8 cellular contexts compared by ENCODE assay signal in genomic region chr10:3935141-3935540, GRCh38.
DNase-seq lines count a peak whose midpoint lies in the region; ATAC-seq and TF ChIP-seq lines count a peak whose summit lies in the region.

No MANE protein-coding gene starts in this region.

- H3K4me2 ChIP-seq in OCI-LY7 (ENCODE audit: low read length), result no peak overlapping the region
- no peak overlapping the region for H3K4me2 ChIP-seq in trophoblast cell (ENCODE audit: low read length)

- intact Hi-C loops in OCI-LY7 (cut with micrococcal nuclease; ENCODE audit: unreplicated experiment), result no loop called here

- H3K9me2 ChIP-seq in OCI-LY7 (ENCODE audit: insufficient read depth, low read length), result no peaks in the 10 kb centered on the region

- no peaks in the 10 kb centered on the region for H3K4me1 ChIP-seq in rectal smooth muscle tissue (ENCODE audit: control insufficient read depth, insufficient read depth, low read length)
- H3K4me1 ChIP-seq in OCI-LY7 (ENCODE audit: insufficient read depth, low read length, poor library complexity, severe bottlenecking), result no peaks in the 10 kb centered on the region
- no peaks in the 10 kb centered on the region for H3K4me1 ChIP-seq in trophoblast cell (ENCODE audit: control insufficient read depth in 1 of 2, insufficient read depth in 2 of 2, low read length in 2 of 2)

- H3K4ac ChIP-seq in trophoblast cell (ENCODE audit: low read depth, low read length), result no peak overlapping the region

- ATAC-seq in GM18867 (IDR thresholded peaks at IDR 0.05; ENCODE audit: unreplicated experiment) (peak; percentile 99), HG02981 (IDR thresholded peaks at IDR 0.05; ENCODE audit: unreplicated experiment) (peak; percentile 98)

- DNase-seq in activated CD4-positive, alpha-beta T cell treated with anti-CD3 and anti-CD28 coated beads, Interleukin-2, amount 50 U/mL, for 4 hours, result peak; percentile 69 to 77
- peak; percentile 16 for DNase-seq in epithelial cell of proximal tubule (ENCODE audit: low read depth)
- DNase-seq in OCI-LY7 (ENCODE audit: low spot score), result no peak
- no peak for DNase-seq in NCI-H69 (lab: John Stamatoyannopoulos, UW)
- no peak for DNase-seq in trophoblast cell

- H4K8ac ChIP-seq in trophoblast cell (ENCODE audit: low read depth, low read length), result no peak overlapping the region

- POLR2A ChIA-PET in OCI-LY7 (lab: Charles Lee), result no interaction called here

- no peaks in the 10 kb centered on the region for H3K9me3 ChIP-seq in OCI-LY7 (ENCODE audit: low read length)
- no peaks in the 10 kb centered on the region for H3K9me3 ChIP-seq in trophoblast cell (ENCODE audit: insufficient read depth, low read depth, low read length)

- CTCF ChIA-PET in OCI-LY7 (lab: Charles Lee; ENCODE audit: unreplicated experiment), result no interaction called here

- BruUV-seq in OCI-LY7 (replicated peaks; lab: Mats Ljungman, UMichigan), result no TSS peak

- no peak overlapping the region for H3K18ac ChIP-seq in trophoblast cell (ENCODE audit: low read length)

- H4K12ac ChIP-seq in trophoblast cell (ENCODE audit: low read depth, low read length), result no peak overlapping the region

- H2BK12ac ChIP-seq in trophoblast cell (ENCODE audit: low read length), result no peak overlapping the region

- WGBS in trophoblast cell (ENCODE audit: extremely low coverage, insufficient coverage, insufficient read length), result no CpG with 5 or more reads among the region's 11 CpGs

- no peak overlapping the region for H2BK5ac ChIP-seq in trophoblast cell (ENCODE audit: low read depth, low read length, poor library complexity)

- no peak overlapping the region for H2AK5ac ChIP-seq in trophoblast cell (ENCODE audit: low read length)

- H2AFZ ChIP-seq in OCI-LY7 (ENCODE audit: low read length) (no peak overlapping the region), trophoblast cell (ENCODE audit: insufficient read depth, low read length, poor library complexity) (no peak overlapping the region)

- no peak overlapping the region for H3K23ac ChIP-seq in trophoblast cell (ENCODE audit: low read length)

- H3K79me2 ChIP-seq in OCI-LY7 (ENCODE audit: insufficient read depth, low read depth, low read length) (no peaks in the 10 kb centered on the region), trophoblast cell (ENCODE audit: control insufficient read depth, insufficient read depth, low read length, poor library complexity) (no peaks in the 10 kb centered on the region)

- no peak overlapping the region for H4K91ac ChIP-seq in trophoblast cell (ENCODE audit: low read depth, low read length)

- no peak overlapping the region for H3K14ac ChIP-seq in trophoblast cell (ENCODE audit: low read length)

- no peak overlapping the region for H2BK120ac ChIP-seq in trophoblast cell (ENCODE audit: insufficient read depth, low read length, poor library complexity)

- no peak overlapping the region for H3K9ac ChIP-seq in rectal smooth muscle tissue (ENCODE audit: low read length)
- no peak overlapping the region for H3K9ac ChIP-seq in trophoblast cell (ENCODE audit: low read length)

- H3K4me3 ChIP-seq in epithelial cell of proximal tubule (ENCODE audit: low read depth, low read length) (peak overlapping the region; percentile 12), rectal smooth muscle tissue (ENCODE audit: low read length) (peak overlapping the region; percentile 14), OCI-LY7 (ENCODE audit: low read depth, low read length, poor library complexity, severe bottlenecking) (no peak overlapping the region), trophoblast cell (ENCODE audit: low read depth, low read length) (no peak overlapping the region)

- no peaks in the 10 kb centered on the region for H4K20me1 ChIP-seq in OCI-LY7 (ENCODE audit: insufficient read depth, low read length)

- TF ChIP-seq CTCF in epithelial cell of proximal tubule (conservative IDR thresholded peaks at IDR 0.05; ENCODE audit: low read depth, low read length) (no peak), OCI-LY7 (conservative IDR thresholded peaks at IDR 0.05; ENCODE audit: low read length) (no peak)

- no peaks in the 10 kb centered on the region for H3K79me1 ChIP-seq in trophoblast cell (ENCODE audit: low read length)

- H3K36me3 ChIP-seq in rectal smooth muscle tissue (ENCODE audit: control insufficient read depth, insufficient read depth, low read length) (no peaks in the 10 kb centered on the region), OCI-LY7 (ENCODE audit: insufficient read depth, low read length) (no peaks in the 10 kb centered on the region), trophoblast cell (ENCODE audit: control insufficient read depth in 1 of 2, insufficient read depth in 2 of 2, low read length in 2 of 2) (no peaks in the 10 kb centered on the region)

- H3K27me3 ChIP-seq in rectal smooth muscle tissue (ENCODE audit: control insufficient read depth, insufficient read depth, low read length) (no peaks in the 10 kb centered on the region), trophoblast cell (ENCODE audit: insufficient read depth, low read length) (no peaks in the 10 kb centered on the region)

- H3K27ac ChIP-seq in rectal smooth muscle tissue (ENCODE audit: low read depth, low read length), result peak overlapping the region; percentile 46
- H3K27ac ChIP-seq in OCI-LY7 (ENCODE audit: low read depth, low read length, poor library complexity, severe bottlenecking), result no peak overlapping the region
- H3K27ac ChIP-seq in trophoblast cell (ENCODE audit: low read depth, low read length), result no peak overlapping the region

Comparison
In these comparisons a context has a peak if more than half of its experiments do, and no peak if none do; other contexts are left out.
1. DNase-seq: peak in activated CD4-positive, alpha-beta T cell treated with anti-CD3 and anti-CD28 coated beads, Interleukin-2, amount 50 U/mL, for 4 hours (2 of 2) and epithelial cell of proximal tubule (single experiment); none in OCI-LY7 (single experiment), NCI-H69 (single experiment) and trophoblast cell (0 of 2).
2. H3K4me3 ChIP-seq: peak in epithelial cell of proximal tubule (single experiment) and rectal smooth muscle tissue (single experiment); none in OCI-LY7 (single experiment) and trophoblast cell (single experiment).